19 cellular contexts compared by ENCODE assay signal in the genomic region with DNA sequence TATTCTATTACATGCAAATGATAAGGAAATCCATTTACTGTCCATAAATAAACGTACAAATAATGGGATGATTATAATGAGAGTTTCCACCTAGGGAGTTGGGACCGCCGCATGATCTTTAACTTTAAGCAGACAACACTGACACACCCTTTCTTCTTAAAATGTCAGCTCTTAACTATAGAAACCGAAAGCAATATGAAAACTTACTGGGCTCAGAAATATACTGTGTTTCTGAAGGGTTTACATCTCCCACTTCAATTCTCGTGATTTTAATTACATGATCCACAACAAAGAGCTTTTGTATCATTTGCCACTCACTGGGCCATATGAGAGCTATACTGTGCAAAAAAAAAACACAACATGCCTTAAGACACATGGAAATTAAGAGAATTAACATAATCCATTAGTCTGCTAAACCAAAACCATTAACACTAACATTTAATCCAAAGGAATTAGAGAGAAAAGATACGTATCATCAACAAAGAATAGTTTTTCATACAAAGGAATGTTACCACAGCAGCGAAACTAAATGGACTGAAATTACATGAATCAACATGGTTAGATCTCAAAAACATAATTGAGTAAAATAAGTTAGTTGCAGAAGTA. TPM values are rescaled to one million over a fixed set of nuclear protein-coding genes. Genes with fewer than 3 reads are reported as not detected.
DNase-seq lines count a peak whose midpoint lies in the region; ATAC-seq, FAIRE-seq and TF ChIP-seq lines count a peak whose summit lies in the region.
"Had no signal": no experiment of that assay in that cellular context is flagged by ENCODE, and none has a peak within 500 bp of the region (broad histone marks: within the 10 kb centered on the region; RNA-seq: fewer than 3 reads in every experiment).

No MANE protein-coding gene starts in this region.

- H3K9ac ChIP-seq in MM.1S (ENCODE audit: low read length) (no peak overlapping the region), K562 (ENCODE audit: insufficient read depth in 1 of 2, low read depth in 2 of 2, low read length in 2 of 2) (no peak overlapping the region; a peak in 1 of 4 replicates)

- no peak for FAIRE-seq in K562 (lab: Jason Lieb, UNC)
- FAIRE-seq: A549 had no signal

- H3K4me1 ChIP-seq in MM.1S (ENCODE audit: low read length) (peaks cover 38% of the 10 kb centered on the region), K562 (replicated peaks in 1 of 2; ENCODE audit: control insufficient read depth in 2 of 2, insufficient read depth in 2 of 2, low read length in 2 of 2) (peaks cover 0 to 16% of the 10 kb centered on the region in 2 experiments; a peak in 2 of 5 replicates), osteoblast (ENCODE audit: insufficient read depth, low read length) (peaks cover 34% of the 10 kb centered on the region)

- no TSS peak for BruUV-seq in K562 (replicated peaks; lab: Mats Ljungman, UMichigan)

- ATAC-seq in activated CD4-positive, alpha-beta T cell treated with anti-CD3 and anti-CD28 coated beads for 36 hours, result no peak
- no peak for ATAC-seq in K562
- no peak for ATAC-seq in GM21390 (IDR thresholded peaks at IDR 0.05; ENCODE audit: unreplicated experiment)
- ATAC-seq: naive thymus-derived CD8-positive, alpha-beta T cell had no signal

- H3K36me3 Mint-ChIP-seq in activated CD4-positive, alpha-beta T cell treated with anti-CD3 and anti-CD28 coated beads for 36 hours (ENCODE audit: low read depth), result peaks cover 55% of the 10 kb centered on the region

- no peak for TF ChIP-seq POLR2A in K562 (conservative IDR thresholded peaks at IDR 0.05)

- H3K9me3 ChIP-seq in MM.1S (replicated peaks; ENCODE audit: insufficient read depth, low read length) (no peaks in the 10 kb centered on the region), K562 (replicated peaks; ENCODE audit: control insufficient read depth, insufficient read depth, low read depth, low read length) (no peaks in the 10 kb centered on the region), osteoblast (ENCODE audit: low read depth, low read length) (no peaks in the 10 kb centered on the region)
- H3K9me3 ChIP-seq: A549, SJCRH30 had no signal

- H3K79me2 ChIP-seq in MM.1S (ENCODE audit: low read length) (peaks cover 15% of the 10 kb centered on the region), K562 (ENCODE audit: control insufficient read depth, insufficient read depth, low read length) (peaks cover 21% of the 10 kb centered on the region; the same call in 1 of the 3 replicates), osteoblast (ENCODE audit: insufficient read depth, low read length) (no peaks in the 10 kb centered on the region)

- WGBS in K562 (ENCODE audit: insufficient coverage, low coverage, missing lambda C conversion rate), result 81% methylated on average over 7 of the region's 7 CpGs

- no peaks in the 10 kb centered on the region for H3K27me3 Mint-ChIP-seq in activated CD4-positive, alpha-beta T cell treated with anti-CD3 and anti-CD28 coated beads for 36 hours
- H3K27me3 Mint-ChIP-seq: naive thymus-derived CD8-positive, alpha-beta T cell; type B pancreatic cell had no signal

- in situ Hi-C loops in K562 (cut with MboI), result no loop called here

- H4K20me1 ChIP-seq in MM.1S (ENCODE audit: insufficient read depth, low read length) (no peaks in the 10 kb centered on the region; the same call in 1 of the 2 replicates), K562 (replicated peaks; ENCODE audit: control insufficient read depth, insufficient read depth, low read length) (no peaks in the 10 kb centered on the region), osteoblast (ENCODE audit: insufficient read depth, low read length) (peaks cover 16% of the 10 kb centered on the region)

- TF ChIP-seq RAD21 in K562 (CRISPR knock-in tag; conservative IDR thresholded peaks at IDR 0.05 in 1 of 2, IDR thresholded peaks at IDR 0.05 in 1 of 2), result no peak

- no peaks in the 10 kb centered on the region; the same call in 1 of the 2 replicates for H3K36me3 ChIP-seq in MM.1S (replicated peaks; ENCODE audit: insufficient read depth, low read length)
- H3K36me3 ChIP-seq in K562 (ENCODE audit: control insufficient read depth, insufficient read depth, low read length), result peaks cover 89% of the 10 kb centered on the region
- H3K36me3 ChIP-seq in osteoblast (ENCODE audit: insufficient read depth, low read length), result peaks cover 33% of the 10 kb centered on the region

- no peak overlapping the region for H2AFZ ChIP-seq in MM.1S (ENCODE audit: low read length)
- H2AFZ ChIP-seq in K562 (ENCODE audit: low read depth, low read length), result no peak overlapping the region
- no peak overlapping the region for H2AFZ ChIP-seq in osteoblast (ENCODE audit: low read length)

- CTCF ChIA-PET in activated CD4-positive, alpha-beta T cell treated with anti-CD3 and anti-CD28 coated beads for 36 hours (lab: Charles Lee), result interaction anchor here (0.5 to 2.4 kb wide), 7 partner anchors 11 to 1394 kb away, joined by 3 to 8 read pairs (median 3); no protein-coding TSS in a partner anchor
- CTCF ChIA-PET in K562 (lab: Yijun Ruan, JAX; ENCODE audit: low intra/inter-chr PET ratio), result no interaction called here

- H3K27me3 ChIP-seq in MM.1S (replicated peaks; ENCODE audit: insufficient read depth, low read length), result no peaks in the 10 kb centered on the region
- H3K27me3 ChIP-seq in K562 (ENCODE audit: control insufficient read depth in 2 of 2, insufficient read depth in 2 of 2, low read length in 2 of 2), result no peaks in the 10 kb centered on the region
- H3K27me3 ChIP-seq in osteoblast (ENCODE audit: insufficient read depth, low read length), result no peaks in the 10 kb centered on the region
- H3K27me3 ChIP-seq: SJCRH30 had no signal

- peaks cover 9% of the 10 kb centered on the region for H3K4me1 Mint-ChIP-seq in activated CD4-positive, alpha-beta T cell treated with anti-CD3 and anti-CD28 coated beads for 36 hours

- peaks cover 21% of the 10 kb centered on the region for H3F3A ChIP-seq in MM.1S (ENCODE audit: insufficient read depth, low read length)

- no peaks in the 10 kb centered on the region for H3K9me2 ChIP-seq in MM.1S (replicated peaks; ENCODE audit: insufficient read depth, low read length)

- H3K9me1 ChIP-seq in K562 (ENCODE audit: control insufficient read depth, insufficient read depth, low read length), result no peaks in the 10 kb centered on the region

- intact Hi-C loops in activated CD4-positive, alpha-beta T cell treated with anti-CD3 and anti-CD28 coated beads for 36 hours (cut with DNase I, micrococcal nuclease), result loop anchor here (5.0 to 10.0 kb wide), 2 partner anchors 258 to 261 kb away; no protein-coding TSS in a partner anchor
- intact Hi-C loops in K562 (cut with micrococcal nuclease), result no loop called here

- H3K4me2 ChIP-seq in MM.1S (ENCODE audit: low read depth, low read length) (peak overlapping the region; percentile 38), K562 (ENCODE audit: insufficient read depth, low read length) (no peak overlapping the region), osteoblast (ENCODE audit: insufficient read depth, low read length) (peak overlapping the region; percentile 35)
- H3K4me2 ChIP-seq: A549 had no signal

- no peak overlapping the region for H3K4me3 ChIP-seq in MM.1S (ENCODE audit: low read length)
- no peak overlapping the region for H3K4me3 ChIP-seq in K562
- no peak overlapping the region for H3K4me3 ChIP-seq in osteoblast (ENCODE audit: insufficient read depth, low read length)
- H3K4me3 ChIP-seq: A549, SJCRH30 had no signal

- H3K9me3 Mint-ChIP-seq in activated CD4-positive, alpha-beta T cell treated with anti-CD3 and anti-CD28 coated beads for 36 hours (ENCODE audit: low read depth), result no peaks in the 10 kb centered on the region
- H3K9me3 Mint-ChIP-seq: naive thymus-derived CD8-positive, alpha-beta T cell; type B pancreatic cell had no signal

- peak overlapping the region; percentile 69 for H3K27ac Mint-ChIP-seq in activated CD4-positive, alpha-beta T cell treated with anti-CD3 and anti-CD28 coated beads for 36 hours
- H3K27ac Mint-ChIP-seq: naive thymus-derived CD8-positive, alpha-beta T cell; type B pancreatic cell had no signal

- no peak for TF ChIP-seq EP300 in K562 (IDR thresholded peaks at IDR 0.05; ENCODE audit: low read length)

- DNase-seq in activated CD4-positive, alpha-beta T cell treated with anti-CD3 and anti-CD28 coated beads for 36 hours, result no peak
- DNase-seq in activated CD4-positive, alpha-beta T cell treated with anti-CD3 and anti-CD28 coated beads, Interleukin-2, amount 50 U/mL, for 48 hours, result no peak
- DNase-seq in MM.1S, result peak; percentile 35
- DNase-seq in K562 (ENCODE audit: extremely low read depth in 1 of 4, low spot score in 3 of 4), result no peak
- DNase-seq in osteoblast (ENCODE audit: insufficient read length, low spot score, missing footprints), result no peak
- no peak for DNase-seq in NCI-H2081 treated with DMSO at 0.1 percent for 48 hours (lab: John Stamatoyannopoulos, UW)
- DNase-seq in cortex of kidney (lab: John Stamatoyannopoulos, UW), result no peak
- DNase-seq: activated CD4-positive, alpha-beta T cell treated with anti-CD3 and anti-CD28 coated beads, Interleukin-2, amount 50 U/mL, for 4 hours; C1 segment of cervical spinal cord; cerebellar nuclear complex; islet precursor cell; NCI-H2171; stimulated activated CD4-positive, alpha-beta T cell treated with anti-CD3 and anti-CD28 coated beads, Interleukin-12 subunit alpha, Interleukin-12 subunit beta, amount 100 ng/mL, for 4 hours; T-helper 9 cell had no signal

- no peak overlapping the region for H3K4me3 Mint-ChIP-seq in activated CD4-positive, alpha-beta T cell treated with anti-CD3 and anti-CD28 coated beads for 36 hours
- H3K4me3 Mint-ChIP-seq: naive thymus-derived CD8-positive, alpha-beta T cell; type B pancreatic cell had no signal

- no peak for TF ChIP-seq CTCF in MM.1S (IDR thresholded peaks at IDR 0.05; ENCODE audit: low read length)
- no peak for TF ChIP-seq CTCF in K562 (IDR thresholded peaks at IDR 0.05 in 2 of 3, conservative IDR thresholded peaks at IDR 0.05 in 1 of 3; ENCODE audit: insufficient read depth in 2 of 3, low read depth in 1 of 3, low read length in 3 of 3)
- no peak for TF ChIP-seq CTCF in osteoblast (IDR thresholded peaks at IDR 0.05; ENCODE audit: extremely low read depth, low read depth, low read length)

- peak overlapping the region; percentile 39; the same call in 1 of the 2 replicates for H3K27ac ChIP-seq in MM.1S (ENCODE audit: low read length)
- peak overlapping the region; percentile 59 for H3K27ac ChIP-seq in K562 (ENCODE audit: extremely low read depth, low read depth, low read length)
- H3K27ac ChIP-seq in osteoblast (ENCODE audit: low read depth, low read length), result peak overlapping the region; percentile 73

- POLR2A ChIA-PET in activated CD4-positive, alpha-beta T cell treated with anti-CD3 and anti-CD28 coated beads for 36 hours (lab: Charles Lee), result interaction anchor here (1.1 kb wide), 1 partner anchor 9 kb away, joined by 7 read pairs; no protein-coding TSS in a partner anchor
- POLR2A ChIA-PET in K562 (lab: Yijun Ruan, JAX), result interaction anchor here (1.3 to 2.3 kb wide), 4 partner anchors 11 to 48 kb away, joined by 3 to 9 read pairs (median 5); a partner anchor contains a TSS

RNA-seq across cellular contexts. Expression of a gene that starts 35.0 kb away (rescaled TPM):
- total RNA-seq in activated CD4-positive, alpha-beta T cell treated with anti-CD3 and anti-CD28 coated beads for 36 hours, result 1 to 10 TPM; 2.1 to 2.5 TPM
- total RNA-seq in K562 (2011; cell fraction: chromatin; rRNA removed; ENCODE audit: low replicate concordance), result 41.9 and 97.0 TPM in 2 replicates
- total RNA-seq in K562 (2011; cell fraction: nucleolus; rRNA removed), result 41.8 and 44.9 TPM in 2 replicates
- 34.0 and 35.7 TPM in 2 replicates for total RNA-seq in K562 (2011; cell fraction: nucleoplasm; rRNA removed)
- 19.2 and 28.0 TPM in 2 replicates for total RNA-seq in K562 (2014; rRNA removed)
- 7.0 and 7.3 TPM in 2 replicates for total RNA-seq in K562 (2014; rRNA removed; fragmentation: Illumina TruSeq; extraction: Trizol)
- 9.5 and 9.7 TPM in 2 replicates for total RNA-seq in K562 (2015; rRNA removed; fragmentation: Illumina TruSeq; extraction: Trizol)
- 30.2 and 31.0 TPM in 2 replicates for total RNA-seq in K562 (2021)
- 30.2 and 36.0 TPM in 2 replicates for polyA plus RNA-seq in K562 (2011; rRNA removed)
- polyA plus RNA-seq in K562 (2011; cell fraction: cytosol; rRNA removed), result 27.3 and 36.3 TPM in 2 replicates
- polyA plus RNA-seq in K562 (2011; cell fraction: nucleus; rRNA removed), result 68.0 and 110 TPM in 2 replicates
- polyA plus RNA-seq in K562 (2012), result 23.3 and 41.5 TPM in 2 replicates
- polyA plus RNA-seq in K562 (2014; fragmentation: Illumina TruSeq; extraction: Trizol), result 23.5 and 26.5 TPM in 2 replicates
- polyA plus RNA-seq in K562 (2014; fragmentation: Nextera tagmentation; extraction: Ambion mirVana), result under 1 TPM; 0.29 to 0.51 TPM
- 21.7 and 22.3 TPM in 2 replicates for polyA plus RNA-seq in K562 (2014; rRNA removed)
- 25.4 and 27.5 TPM in 2 replicates for polyA minus RNA-seq in K562 (2011; rRNA and poly(A)+ RNA removed)
- 22.4 and 26.1 TPM in 2 replicates for polyA minus RNA-seq in K562 (2011; cell fraction: cytosol; rRNA and poly(A)+ RNA removed)
- 26.9 and 27.0 TPM in 2 replicates for polyA minus RNA-seq in K562 (2011; cell fraction: nucleus; rRNA and poly(A)+ RNA removed)
- under 0.01 and 0.29 TPM in 2 replicates for total RNA-seq in osteoblast
- polyA plus RNA-seq: naive thymus-derived CD8-positive, alpha-beta T cell had no signal
